Comparison of ENCODE assay signal across 8 cellular contexts in the genomic region with DNA sequence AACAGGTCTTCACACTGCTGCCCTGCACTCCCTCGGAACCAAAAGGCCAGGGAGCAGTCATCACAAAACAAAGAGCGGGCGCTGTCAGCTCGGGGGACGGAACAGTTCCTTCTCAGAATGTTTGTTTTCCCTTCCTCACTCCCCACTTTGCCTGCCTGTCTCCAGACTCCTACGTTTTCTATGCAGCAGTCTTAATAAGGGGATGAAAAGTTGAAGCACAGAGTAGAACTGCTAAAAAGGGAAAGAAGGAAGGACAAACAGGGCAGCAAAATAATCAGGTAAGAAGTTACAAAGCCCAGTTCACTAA. TPM values are rescaled to one million over a fixed set of nuclear protein-coding genes. Genes with fewer than 3 reads are reported as not detected.
A peak's percentile ranks its signal among the peaks of the same experiment; 100 is the strongest.
DNase-seq lines count a peak whose midpoint lies in the region; ATAC-seq and TF ChIP-seq lines count a peak whose summit lies in the region.

No MANE protein-coding gene starts in this region.

- no peak for ATAC-seq in activated CD8-positive, alpha-beta T cell treated with anti-CD3 and anti-CD28 coated beads for 36 hours
- ATAC-seq in GM21786 (IDR thresholded peaks at IDR 0.05; ENCODE audit: unreplicated experiment) (no peak), GM21447 (IDR thresholded peaks at IDR 0.05; ENCODE audit: unreplicated experiment) (no peak)

- H3K4me3 Mint-ChIP-seq in activated CD8-positive, alpha-beta T cell treated with anti-CD3 and anti-CD28 coated beads for 36 hours, result peak overlapping the region; percentile 89

- in situ Hi-C loops in GM23248 (cut with MboI), result no loop called here

- H3K9me2 ChIP-seq in GM23248 (ENCODE audit: insufficient read depth), result no peaks in the 10 kb centered on the region

- H3K4me1 Mint-ChIP-seq in activated CD8-positive, alpha-beta T cell treated with anti-CD3 and anti-CD28 coated beads for 36 hours (ENCODE audit: low read depth), result peaks cover 17% of the 10 kb centered on the region

- no peak for TF ChIP-seq CTCF in activated CD8-positive, alpha-beta T cell treated with anti-CD3 and anti-CD28 coated beads for 36 hours (IDR thresholded peaks at IDR 0.05)
- TF ChIP-seq CTCF in left ventricle myocardium inferior (IDR thresholded peaks at IDR 0.05; ENCODE audit: borderline replicate concordance), result no peak

- H3K9ac ChIP-seq in GM23248, result peak overlapping the region; percentile 82

- peaks cover 34% of the 10 kb centered on the region for H3K27me3 Mint-ChIP-seq in activated CD8-positive, alpha-beta T cell treated with anti-CD3 and anti-CD28 coated beads for 36 hours

- WGBS in GM23248 (ENCODE audit: low coverage in 1 of 2, low lambda C conversion rate in 2 of 2, missing lambda C conversion rate in 2 of 2), 2 experiments, result 0 to 1% methylated on average over 6 of the region's 6 CpGs

- no peaks in the 10 kb centered on the region for H4K20me1 ChIP-seq in GM23248 (ENCODE audit: insufficient read depth)

- H3K9me3 Mint-ChIP-seq in activated CD8-positive, alpha-beta T cell treated with anti-CD3 and anti-CD28 coated beads for 36 hours, result no peaks in the 10 kb centered on the region

- H3K4me3 ChIP-seq in GM23248, result peak overlapping the region; percentile 95
- H3K4me3 ChIP-seq in left ventricle myocardium inferior, result peak overlapping the region; percentile 77
- H3K4me3 ChIP-seq in skeletal muscle cell (ENCODE audit: low read depth, low read length), result peak overlapping the region; percentile 77

- POLR2A ChIA-PET in activated CD8-positive, alpha-beta T cell treated with anti-CD3 and anti-CD28 coated beads for 36 hours (lab: Charles Lee), result no interaction called here

- peak overlapping the region; percentile 60 for H3K27ac ChIP-seq in GM23248
- peak overlapping the region; percentile 87 for H3K27ac ChIP-seq in left ventricle myocardium inferior (replicated peaks)

- peak overlapping the region; percentile 26 for H3K27ac Mint-ChIP-seq in activated CD8-positive, alpha-beta T cell treated with anti-CD3 and anti-CD28 coated beads for 36 hours

- H3K36me3 Mint-ChIP-seq in activated CD8-positive, alpha-beta T cell treated with anti-CD3 and anti-CD28 coated beads for 36 hours (ENCODE audit: low read depth), result no peaks in the 10 kb centered on the region

- H3K27me3 ChIP-seq in GM23248 (replicated peaks; ENCODE audit: insufficient read depth) (no peaks in the 10 kb centered on the region), left ventricle myocardium inferior (ENCODE audit: low read depth) (peaks cover 24% of the 10 kb centered on the region)

- CTCF ChIA-PET in activated CD8-positive, alpha-beta T cell treated with anti-CD3 and anti-CD28 coated beads for 36 hours (lab: Charles Lee), result interaction anchor here (2.4 kb wide), 1 partner anchor 52 kb away, joined by 5 read pairs; no protein-coding TSS in a partner anchor

- peak overlapping the region; percentile 99 for H2AFZ ChIP-seq in GM23248

- H3F3A ChIP-seq in GM23248 (ENCODE audit: insufficient read depth), result peaks cover 16% of the 10 kb centered on the region

- DNase-seq in GM23248, result no peak
- no peak for DNase-seq in activated CD8-positive, alpha-beta T cell treated with anti-CD3 and anti-CD28 coated beads for 36 hours
- DNase-seq in left ventricle myocardium inferior, result no peak
- DNase-seq in skeletal muscle cell (ENCODE audit: low read depth), result no peak
- no peak for DNase-seq in stimulated activated CD4-positive, alpha-beta T cell treated with anti-CD3 and anti-CD28 coated beads, Interleukin-1b, Interleukin-23, amount 100 ng/mL, for 48 hours
- DNase-seq in NCI-H1105 treated with DMSO at 0.1 percent for 48 hours (lab: John Stamatoyannopoulos, UW), result no peak

- peaks cover 11% of the 10 kb centered on the region for H3K79me2 ChIP-seq in GM23248 (ENCODE audit: insufficient read depth)

- H3K4me1 ChIP-seq in GM23248 (ENCODE audit: insufficient read depth) (peaks cover 10% of the 10 kb centered on the region; the same call in 1 of the 2 replicates), left ventricle myocardium inferior (peaks cover 20% of the 10 kb centered on the region)

- peak overlapping the region; percentile 89 for H3K4me2 ChIP-seq in GM23248 (ENCODE audit: unreplicated experiment)

- intact Hi-C loops in activated CD8-positive, alpha-beta T cell treated with anti-CD3 and anti-CD28 coated beads for 36 hours (cut with micrococcal nuclease), result no loop called here
- intact Hi-C loops in left ventricle myocardium inferior (cut with micrococcal nuclease), result no loop called here

- H3K9me3 ChIP-seq in GM23248 (ENCODE audit: low read depth) (no peaks in the 10 kb centered on the region), left ventricle myocardium inferior (replicated peaks) (no peaks in the 10 kb centered on the region)

- H3K36me3 ChIP-seq in GM23248 (ENCODE audit: low read depth), result no peaks in the 10 kb centered on the region
- H3K36me3 ChIP-seq in left ventricle myocardium inferior, result no peaks in the 10 kb centered on the region

RNA-seq across cellular contexts. Expression of a gene that starts 0.7 kb away (rescaled TPM):
- 9.0 and 14.2 TPM in 2 replicates for total RNA-seq in GM23248 (2014; rRNA removed; shearing (Covaris generic))
- polyA plus RNA-seq in GM23248 (2016; fragmentation: Nextera tagmentation; extraction: Ambion mirVana), result 11.0 and 11.8 TPM in 2 replicates
- under 1 TPM; 0.16 to 0.20 TPM for total RNA-seq in activated CD8-positive, alpha-beta T cell treated with anti-CD3 and anti-CD28 coated beads for 36 hours
- total RNA-seq in left ventricle myocardium inferior, result 2.8 TPM

RNA-seq across cellular contexts. Expression of a gene that starts 41.3 kb away (rescaled TPM):
- 32.9 and 36.6 TPM in 2 replicates for total RNA-seq in GM23248 (2014; rRNA removed; shearing (Covaris generic))
- polyA plus RNA-seq in GM23248 (2016; fragmentation: Nextera tagmentation; extraction: Ambion mirVana), result 62.9 and 67.2 TPM in 2 replicates
- 10 to 100 TPM; 52.2 to 52.5 TPM for total RNA-seq in activated CD8-positive, alpha-beta T cell treated with anti-CD3 and anti-CD28 coated beads for 36 hours
- total RNA-seq in left ventricle myocardium inferior, result 28.3 TPM
